Comparison of ENCODE assay signal across 17 cellular contexts in genomic region chr17:77212833-77213777, GRCh38.
DNase-seq lines count a peak whose midpoint lies in the region; ATAC-seq, FAIRE-seq and TF ChIP-seq lines count a peak whose summit lies in the region.
"Had no signal": no experiment of that assay in that cellular context is flagged by ENCODE, and none has a peak within 500 bp of the region (broad histone marks: within the 10 kb centered on the region; RNA-seq: fewer than 3 reads in every experiment).

No MANE protein-coding gene starts in this region.

- in situ Hi-C loops in GM12878 (cut with MboI) = no loop called here

- H3K4me3 ChIP-seq in A673 (ENCODE audit: low read depth, low read length, poor library complexity, severe bottlenecking) (no peak overlapping the region), GM12878 (no peak overlapping the region)
- H3K4me3 ChIP-seq: Peyer's patch, thoracic aorta had no signal

- no peaks in the 10 kb centered on the region for H3K9me3 ChIP-seq in A673 (ENCODE audit: low read depth, low read length, poor library complexity, severe bottlenecking)
- no peaks in the 10 kb centered on the region for H3K9me3 ChIP-seq in GM12878 (replicated peaks; ENCODE audit: control insufficient read depth, insufficient read depth, low read length)
- H3K9me3 ChIP-seq: Peyer's patch, thoracic aorta had no signal

- H3K79me2 ChIP-seq in GM12878 (ENCODE audit: control insufficient read depth, insufficient read depth, low read length) = peaks cover 3% of the 10 kb centered on the region; the same call in 1 of the 2 replicates

- no peaks in the 10 kb centered on the region for H3K27me3 Mint-ChIP-seq in memory B cell

- RAD21 ChIA-PET in GM12878 (lab: Charles Lee; ENCODE audit: unreplicated experiment) = interaction anchor here (0.5 to 3.4 kb wide), 17 partner anchors 11 to 1149 kb away, joined by 3 to 29 read pairs (median 7); partner anchors contain the start of gene SEC14L1

- no peak for TF ChIP-seq RAD21 in GM12878 (IDR thresholded peaks at IDR 0.05; ENCODE audit: insufficient read depth, low read depth, low read length)

- DNase-seq in A673 (ENCODE audit: low spot score) (no peak), GM12878 (ENCODE audit: low read depth, low spot score) (no peak), memory B cell (ENCODE audit: low spot score in 2 of 2) (no peak), NCI-H187 treated with DMSO at 0.1 percent for 48 hours (lab: John Stamatoyannopoulos, UW) (no peak), DMS114 treated with DMSO at 0.1 percent for 48 hours (lab: John Stamatoyannopoulos, UW; ENCODE audit: unreplicated experiment) (no peak), NCI-H2107 (lab: John Stamatoyannopoulos, UW) (no peak), iPS-NIHi11 (ENCODE audit: low spot score) (no peak)
- DNase-seq: activated CD4-positive, alpha-beta T cell treated with anti-CD3 and anti-CD28 coated beads, Interleukin-2, amount 50 U/mL, for 1 hour; NCI-H1105; nephron progenitor cell; small intestine had no signal

- intact Hi-C loops in A673 (cut with micrococcal nuclease; ENCODE audit: unreplicated experiment) = no loop called here
- intact Hi-C loops in GM12878 (cut with micrococcal nuclease; ENCODE audit: unreplicated experiment) = loop anchor here (2.0 to 5.0 kb wide), 2 partner anchors 72 to 106 kb away; partner anchors contain the start of gene SEC14L1

- SMC1A ChIA-PET in GM12878 (lab: Charles Lee; ENCODE audit: uncharacterized antibody, unreplicated experiment) = interaction anchor here (0.7 to 2.9 kb wide), 18 partner anchors 17 to 134 kb away, joined by 3 to 20 read pairs (median 6); partner anchors contain the start of gene SEC14L1

- peaks cover 65% of the 10 kb centered on the region for H3K36me3 ChIP-seq in A673 (ENCODE audit: insufficient read depth, low read length, poor library complexity, severe bottlenecking)
- H3K36me3 ChIP-seq in GM12878 (ENCODE audit: control insufficient read depth in 2 of 2, insufficient read depth in 2 of 2, low read length in 1 of 2) = peaks cover 59 to 69% of the 10 kb centered on the region in 2 experiments

- no peak for TF ChIP-seq CTCF in A673 (conservative IDR thresholded peaks at IDR 0.05; ENCODE audit: low read depth, low read length)
- TF ChIP-seq CTCF in GM12878 (IDR thresholded peaks at IDR 0.05 in 2 of 3, conservative IDR thresholded peaks at IDR 0.05 in 1 of 3; ENCODE audit: control insufficient read depth in 2 of 3, extremely low read depth in 1 of 3, insufficient read depth in 1 of 3, low read depth in 3 of 3, low read length in 3 of 3) = no peak

- CTCF ChIA-PET in A673 (lab: Charles Lee) (no interaction called here), GM12878 (lab: Yijun Ruan, JAX) (interaction anchor here (0.6 to 4.5 kb wide), 17 partner anchors 10 to 157 kb away, joined by 3 to 17 read pairs (median 4); partner anchors contain the start of gene SEC14L1)

- H3K27me3 ChIP-seq in A673 (replicated peaks; ENCODE audit: insufficient read depth, low read depth, low read length, poor library complexity) (no peaks in the 10 kb centered on the region), GM12878 (replicated peaks in 1 of 2; ENCODE audit: control insufficient read depth in 2 of 2, insufficient read depth in 2 of 2, low read length in 1 of 2) (no peaks in the 10 kb centered on the region)
- H3K27me3 ChIP-seq: Peyer's patch had no signal

- no peaks in the 10 kb centered on the region for H3K9me3 Mint-ChIP-seq in memory B cell
- H3K9me3 Mint-ChIP-seq: nephron progenitor cell had no signal

- H3K4me1 ChIP-seq in A673 (ENCODE audit: insufficient read depth, low read length, poor library complexity, severe bottlenecking) (peaks cover 27% of the 10 kb centered on the region), GM12878 (ENCODE audit: control insufficient read depth, insufficient read depth, low read length) (peaks cover 36% of the 10 kb centered on the region)

- FAIRE-seq in GM12878 (lab: Jason Lieb, UNC) = no peak
- FAIRE-seq: A204.1, D721Med, endothelial cell of umbilical vein, small intestine had no signal

- peak overlapping the region; percentile 72 for H3K4me3 Mint-ChIP-seq in memory B cell
- H3K4me3 Mint-ChIP-seq: nephron progenitor cell had no signal

- TF ChIP-seq EP300 in GM12878 (IDR thresholded peaks at IDR 0.05; ENCODE audit: borderline replicate concordance in 1 of 2, control insufficient read depth in 1 of 2, low read depth in 2 of 2, low read length in 2 of 2) = no peak

- BruUV-seq in A673 (replicated peaks; lab: Mats Ljungman, UMichigan) (no TSS peak), GM12878 (replicated peaks; lab: Mats Ljungman, UMichigan) (no TSS peak)

- H2AFZ ChIP-seq in GM12878 (ENCODE audit: control insufficient read depth, low read depth, low read length) = peak overlapping the region; percentile 73

- H3K4me2 ChIP-seq in GM12878 (ENCODE audit: control insufficient read depth, insufficient read depth) = peak overlapping the region; percentile 95

- peaks cover 33% of the 10 kb centered on the region for H3K4me1 Mint-ChIP-seq in memory B cell

- POLR2A ChIA-PET in A673 (lab: Charles Lee; ENCODE audit: low non-redundant PET) (interaction anchor here (0.5 kb wide), 1 partner anchor 123 kb away, joined by 9 read pairs; no protein-coding TSS in a partner anchor), GM12878 (lab: Charles Lee) (interaction anchor here (0.5 to 3.5 kb wide), 16 partner anchors 8 to 745 kb away, joined by 3 to 18 read pairs (median 4); partner anchors contain the start of genes SEC14L1 and TNRC6C)

- H3K36me3 Mint-ChIP-seq in memory B cell = peaks cover 66% of the 10 kb centered on the region

- peak overlapping the region; percentile 62 for H3K9ac ChIP-seq in GM12878 (ENCODE audit: control insufficient read depth, insufficient read depth, low read length)

- H3K27ac ChIP-seq in A673 (ENCODE audit: low read depth, low read length, poor library complexity, severe bottlenecking) (peak overlapping the region; percentile 32), GM12878 (ENCODE audit: control insufficient read depth, insufficient read depth) (peak overlapping the region; percentile 92)
- H3K27ac ChIP-seq: thoracic aorta had no signal

- H4K20me1 ChIP-seq in GM12878 (ENCODE audit: control insufficient read depth, insufficient read depth) = no peaks in the 10 kb centered on the region

- H3K27ac Mint-ChIP-seq in memory B cell = peak overlapping the region; percentile 57

- WGBS in GM12878 (ENCODE audit: insufficient coverage, insufficient replicate concordance, low lambda C conversion rate, missing lambda C conversion rate) = 85% methylated on average over 40 of the region's 40 CpGs

- peak; percentile 22 for ATAC-seq in HG02798 (IDR thresholded peaks at IDR 0.05; ENCODE audit: poor library complexity, unreplicated experiment)
- peak; percentile 58 for ATAC-seq in GM12878
- peak; percentile 10 for ATAC-seq in memory B cell (ENCODE audit: low read depth)

- peak; percentile 23; the same call in 1 of the 2 replicates for TF ChIP-seq POLR2A in GM12878 (IDR thresholded peaks at IDR 0.05; ENCODE audit: low read depth, low read length)

TF ChIP-seq in GM12878, 131 proteins besides CTCF, POLR2A, EP300 and RAD21 (continues in another document):
- TF ChIP-seq PKNOX1 (IDR thresholded peaks at IDR 0.05) (peak; percentile 93), SIX5 (IDR thresholded peaks at IDR 0.05; ENCODE audit: low read depth, low read length, severe bottlenecking) (no peak), ZNF622 (IDR thresholded peaks at IDR 0.05) (no peak), NRF1 (conservative IDR thresholded peaks at IDR 0.05; ENCODE audit: low read depth, low read length) (no peak), SPI1 (IDR thresholded peaks at IDR 0.05; ENCODE audit: borderline replicate concordance, insufficient read depth, low read depth, low read length) (no peak), CHD1 (IDR thresholded peaks at IDR 0.05; ENCODE audit: low read depth, low read length) (no peak), NR2C2 (IDR thresholded peaks at IDR 0.05; ENCODE audit: borderline replicate concordance, control insufficient read depth, insufficient read length, low read depth) (no peak), STAT3 (IDR thresholded peaks at IDR 0.05; ENCODE audit: low read depth, low read length) (no peak), ASH2L (IDR thresholded peaks at IDR 0.05; ENCODE audit: borderline replicate concordance, low read depth) (no peak), RBBP5 (conservative IDR thresholded peaks at IDR 0.05) (no peak), ZNF207 (IDR thresholded peaks at IDR 0.05; ENCODE audit: borderline replicate concordance) (no peak), KLF5 (IDR thresholded peaks at IDR 0.05; ENCODE audit: partially characterized antibody) (no peak), SUPT20H (IDR thresholded peaks at IDR 0.05; ENCODE audit: borderline replicate concordance, control insufficient read depth, low read depth, low read length) (no peak)
- TF ChIP-seq, protein P1, sequence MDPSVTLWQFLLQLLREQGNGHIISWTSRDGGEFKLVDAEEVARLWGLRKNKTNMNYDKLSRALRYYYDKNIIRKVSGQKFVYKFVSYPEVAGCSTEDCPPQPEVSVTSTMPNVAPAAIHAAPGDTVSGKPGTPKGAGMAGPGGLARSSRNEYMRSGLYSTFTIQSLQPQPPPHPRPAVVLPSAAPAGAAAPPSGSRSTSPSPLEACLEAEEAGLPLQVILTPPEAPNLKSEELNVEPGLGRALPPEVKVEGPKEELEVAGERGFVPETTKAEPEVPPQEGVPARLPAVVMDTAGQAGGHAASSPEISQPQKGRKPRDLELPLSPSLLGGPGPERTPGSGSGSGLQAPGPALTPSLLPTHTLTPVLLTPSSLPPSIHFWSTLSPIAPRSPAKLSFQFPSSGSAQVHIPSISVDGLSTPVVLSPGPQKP (IDR thresholded peaks at IDR 0.05; ENCODE audit: low read depth, low read length) = no peak
- TF ChIP-seq, protein P2, sequence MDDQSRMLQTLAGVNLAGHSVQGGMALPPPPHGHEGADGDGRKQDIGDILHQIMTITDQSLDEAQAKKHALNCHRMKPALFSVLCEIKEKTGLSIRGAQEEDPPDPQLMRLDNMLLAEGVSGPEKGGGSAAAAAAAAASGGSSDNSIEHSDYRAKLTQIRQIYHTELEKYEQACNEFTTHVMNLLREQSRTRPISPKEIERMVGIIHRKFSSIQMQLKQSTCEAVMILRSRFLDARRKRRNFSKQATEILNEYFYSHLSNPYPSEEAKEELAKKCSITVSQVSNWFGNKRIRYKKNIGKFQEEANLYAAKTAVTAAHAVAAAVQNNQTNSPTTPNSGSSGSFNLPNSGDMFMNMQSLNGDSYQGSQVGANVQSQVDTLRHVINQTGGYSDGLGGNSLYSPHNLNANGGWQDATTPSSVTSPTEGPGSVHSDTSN (IDR thresholded peaks at IDR 0.05; ENCODE audit: insufficient replicate concordance, low read depth, low read length) = peak; percentile 84
